Comparison of ENCODE assay signal across 1 cellular context in the genomic region with DNA sequence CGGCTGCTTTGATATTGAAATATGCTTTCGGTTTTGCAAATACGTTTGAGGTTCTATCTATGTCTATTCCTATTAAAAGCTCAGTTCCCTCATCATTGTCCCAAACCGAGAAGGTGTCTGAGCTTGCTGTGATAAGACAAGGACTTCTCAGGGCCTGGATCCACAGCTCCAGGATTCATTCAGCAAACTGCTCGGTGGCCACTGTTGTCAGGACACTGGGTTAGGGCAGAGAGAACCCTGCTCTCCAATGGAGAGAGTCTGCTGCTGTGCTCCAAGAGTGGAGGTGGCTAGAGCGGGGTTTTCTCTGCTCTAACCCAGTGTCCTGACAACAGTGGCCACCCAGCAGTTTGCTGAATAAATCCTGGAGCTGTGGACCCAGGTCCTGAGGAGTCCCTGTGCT.
TF ChIP-seq lines count a peak whose summit lies in the region.

No MANE protein-coding gene starts in this region.

TF ChIP-seq in H1, 55 proteins besides CTCF, POLR2A, EP300 and RAD21:
- no peak for TF ChIP-seq GTF2F1 (IDR thresholded peaks at IDR 0.05; ENCODE audit: borderline replicate concordance, low read depth, low read length)
- TF ChIP-seq NANOG (IDR thresholded peaks at IDR 0.05; ENCODE audit: insufficient read depth, low read depth, low read length, poor library complexity, severe bottlenecking), result no peak
- no peak for TF ChIP-seq CEBPB (IDR thresholded peaks at IDR 0.05; ENCODE audit: low read depth, low read length)
- no peak for TF ChIP-seq RXRA (IDR thresholded peaks at IDR 0.05; ENCODE audit: insufficient read depth, low read depth, low read length)
- TF ChIP-seq POU5F1 (IDR thresholded peaks at IDR 0.05; ENCODE audit: low read depth, low read length), result no peak
- TF ChIP-seq, protein P1, sequence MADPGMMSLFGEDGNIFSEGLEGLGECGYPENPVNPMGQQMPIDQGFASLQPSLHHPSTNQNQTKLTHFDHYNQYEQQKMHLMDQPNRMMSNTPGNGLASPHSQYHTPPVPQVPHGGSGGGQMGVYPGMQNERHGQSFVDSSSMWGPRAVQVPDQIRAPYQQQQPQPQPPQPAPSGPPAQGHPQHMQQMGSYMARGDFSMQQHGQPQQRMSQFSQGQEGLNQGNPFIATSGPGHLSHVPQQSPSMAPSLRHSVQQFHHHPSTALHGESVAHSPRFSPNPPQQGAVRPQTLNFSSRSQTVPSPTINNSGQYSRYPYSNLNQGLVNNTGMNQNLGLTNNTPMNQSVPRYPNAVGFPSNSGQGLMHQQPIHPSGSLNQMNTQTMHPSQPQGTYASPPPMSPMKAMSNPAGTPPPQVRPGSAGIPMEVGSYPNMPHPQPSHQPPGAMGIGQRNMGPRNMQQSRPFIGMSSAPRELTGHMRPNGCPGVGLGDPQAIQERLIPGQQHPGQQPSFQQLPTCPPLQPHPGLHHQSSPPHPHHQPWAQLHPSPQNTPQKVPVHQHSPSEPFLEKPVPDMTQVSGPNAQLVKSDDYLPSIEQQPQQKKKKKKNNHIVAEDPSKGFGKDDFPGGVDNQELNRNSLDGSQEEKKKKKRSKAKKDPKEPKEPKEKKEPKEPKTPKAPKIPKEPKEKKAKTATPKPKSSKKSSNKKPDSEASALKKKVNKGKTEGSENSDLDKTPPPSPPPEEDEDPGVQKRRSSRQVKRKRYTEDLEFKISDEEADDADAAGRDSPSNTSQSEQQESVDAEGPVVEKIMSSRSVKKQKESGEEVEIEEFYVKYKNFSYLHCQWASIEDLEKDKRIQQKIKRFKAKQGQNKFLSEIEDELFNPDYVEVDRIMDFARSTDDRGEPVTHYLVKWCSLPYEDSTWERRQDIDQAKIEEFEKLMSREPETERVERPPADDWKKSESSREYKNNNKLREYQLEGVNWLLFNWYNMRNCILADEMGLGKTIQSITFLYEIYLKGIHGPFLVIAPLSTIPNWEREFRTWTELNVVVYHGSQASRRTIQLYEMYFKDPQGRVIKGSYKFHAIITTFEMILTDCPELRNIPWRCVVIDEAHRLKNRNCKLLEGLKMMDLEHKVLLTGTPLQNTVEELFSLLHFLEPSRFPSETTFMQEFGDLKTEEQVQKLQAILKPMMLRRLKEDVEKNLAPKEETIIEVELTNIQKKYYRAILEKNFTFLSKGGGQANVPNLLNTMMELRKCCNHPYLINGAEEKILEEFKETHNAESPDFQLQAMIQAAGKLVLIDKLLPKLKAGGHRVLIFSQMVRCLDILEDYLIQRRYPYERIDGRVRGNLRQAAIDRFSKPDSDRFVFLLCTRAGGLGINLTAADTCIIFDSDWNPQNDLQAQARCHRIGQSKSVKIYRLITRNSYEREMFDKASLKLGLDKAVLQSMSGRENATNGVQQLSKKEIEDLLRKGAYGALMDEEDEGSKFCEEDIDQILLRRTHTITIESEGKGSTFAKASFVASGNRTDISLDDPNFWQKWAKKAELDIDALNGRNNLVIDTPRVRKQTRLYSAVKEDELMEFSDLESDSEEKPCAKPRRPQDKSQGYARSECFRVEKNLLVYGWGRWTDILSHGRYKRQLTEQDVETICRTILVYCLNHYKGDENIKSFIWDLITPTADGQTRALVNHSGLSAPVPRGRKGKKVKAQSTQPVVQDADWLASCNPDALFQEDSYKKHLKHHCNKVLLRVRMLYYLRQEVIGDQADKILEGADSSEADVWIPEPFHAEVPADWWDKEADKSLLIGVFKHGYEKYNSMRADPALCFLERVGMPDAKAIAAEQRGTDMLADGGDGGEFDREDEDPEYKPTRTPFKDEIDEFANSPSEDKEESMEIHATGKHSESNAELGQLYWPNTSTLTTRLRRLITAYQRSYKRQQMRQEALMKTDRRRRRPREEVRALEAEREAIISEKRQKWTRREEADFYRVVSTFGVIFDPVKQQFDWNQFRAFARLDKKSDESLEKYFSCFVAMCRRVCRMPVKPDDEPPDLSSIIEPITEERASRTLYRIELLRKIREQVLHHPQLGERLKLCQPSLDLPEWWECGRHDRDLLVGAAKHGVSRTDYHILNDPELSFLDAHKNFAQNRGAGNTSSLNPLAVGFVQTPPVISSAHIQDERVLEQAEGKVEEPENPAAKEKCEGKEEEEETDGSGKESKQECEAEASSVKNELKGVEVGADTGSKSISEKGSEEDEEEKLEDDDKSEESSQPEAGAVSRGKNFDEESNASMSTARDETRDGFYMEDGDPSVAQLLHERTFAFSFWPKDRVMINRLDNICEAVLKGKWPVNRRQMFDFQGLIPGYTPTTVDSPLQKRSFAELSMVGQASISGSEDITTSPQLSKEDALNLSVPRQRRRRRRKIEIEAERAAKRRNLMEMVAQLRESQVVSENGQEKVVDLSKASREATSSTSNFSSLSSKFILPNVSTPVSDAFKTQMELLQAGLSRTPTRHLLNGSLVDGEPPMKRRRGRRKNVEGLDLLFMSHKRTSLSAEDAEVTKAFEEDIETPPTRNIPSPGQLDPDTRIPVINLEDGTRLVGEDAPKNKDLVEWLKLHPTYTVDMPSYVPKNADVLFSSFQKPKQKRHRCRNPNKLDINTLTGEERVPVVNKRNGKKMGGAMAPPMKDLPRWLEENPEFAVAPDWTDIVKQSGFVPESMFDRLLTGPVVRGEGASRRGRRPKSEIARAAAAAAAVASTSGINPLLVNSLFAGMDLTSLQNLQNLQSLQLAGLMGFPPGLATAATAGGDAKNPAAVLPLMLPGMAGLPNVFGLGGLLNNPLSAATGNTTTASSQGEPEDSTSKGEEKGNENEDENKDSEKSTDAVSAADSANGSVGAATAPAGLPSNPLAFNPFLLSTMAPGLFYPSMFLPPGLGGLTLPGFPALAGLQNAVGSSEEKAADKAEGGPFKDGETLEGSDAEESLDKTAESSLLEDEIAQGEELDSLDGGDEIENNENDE (IDR thresholded peaks at IDR 0.05; ENCODE audit: insufficient replicate concordance, low read length), result no peak
- TF ChIP-seq KDM4A (IDR thresholded peaks at IDR 0.05; ENCODE audit: low read depth, low read length, severe bottlenecking), result no peak
- TF ChIP-seq SAP30 (IDR thresholded peaks at IDR 0.05; ENCODE audit: insufficient read depth, insufficient replicate concordance, low read length), result no peak
- TF ChIP-seq SIRT6 (IDR thresholded peaks at IDR 0.05; ENCODE audit: low read length), result no peak
- no peak for TF ChIP-seq SRF (IDR thresholded peaks at IDR 0.05; ENCODE audit: low read depth, low read length)
- TF ChIP-seq CBX8 (IDR thresholded peaks at IDR 0.05; ENCODE audit: borderline replicate concordance, low read depth, low read length), result no peak
- TF ChIP-seq SIN3A (conservative IDR thresholded peaks at IDR 0.05 in 1 of 2, IDR thresholded peaks at IDR 0.05 in 1 of 2; ENCODE audit: low read depth in 1 of 2, low read length in 2 of 2), result no peak
- TF ChIP-seq RFX5 (IDR thresholded peaks at IDR 0.05; ENCODE audit: borderline replicate concordance, low read depth, low read length), result no peak
- no peak for TF ChIP-seq ASH2L (IDR thresholded peaks at IDR 0.05; ENCODE audit: low read length)
- TF ChIP-seq TCF12 (IDR thresholded peaks at IDR 0.05; ENCODE audit: low read depth, low read length), result no peak
- no peak for TF ChIP-seq ZNF274 (IDR thresholded peaks at IDR 0.05; ENCODE audit: borderline replicate concordance, extremely low read depth, low read length)
- no peak for TF ChIP-seq EGR1 (IDR thresholded peaks at IDR 0.05; ENCODE audit: borderline replicate concordance, low read depth, low read length)
